Comparison of ENCODE assay signal across 17 cellular contexts in the genomic region with DNA sequence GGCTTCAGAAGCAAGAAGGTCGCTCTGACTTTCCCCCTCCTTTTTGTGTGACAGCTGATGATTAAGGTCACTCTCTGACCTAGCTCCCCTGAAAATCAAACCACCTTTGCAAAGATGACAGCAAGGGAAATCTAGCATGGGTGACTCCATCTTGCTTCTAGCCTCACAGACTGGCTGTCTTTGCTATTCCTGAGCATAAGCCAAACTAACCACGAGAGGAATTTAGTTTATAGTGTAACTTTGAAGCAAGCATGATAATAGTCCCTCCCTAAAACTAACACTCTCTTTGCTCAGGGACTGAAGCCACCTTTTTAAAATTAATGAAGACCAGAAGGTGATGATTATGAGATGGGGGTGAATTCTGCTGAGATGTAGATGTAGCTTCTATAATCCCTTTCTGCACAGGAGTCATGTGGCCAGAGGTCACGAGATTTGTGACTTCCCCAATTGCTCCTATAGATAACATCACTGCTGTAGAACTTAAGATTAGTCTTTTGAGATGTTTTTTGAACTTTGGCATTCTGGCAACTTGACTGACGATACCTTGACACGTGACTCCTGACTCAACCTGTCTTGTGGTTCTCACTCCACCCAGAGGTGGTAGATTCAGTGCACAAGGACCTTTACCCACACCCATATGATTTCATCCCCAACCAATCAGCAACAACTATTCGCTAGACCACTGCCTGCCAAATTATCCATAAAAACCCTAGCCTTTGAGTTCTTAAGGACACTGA. TPM values are rescaled to one million over a fixed set of nuclear protein-coding genes. Genes with fewer than 3 reads are reported as not detected.
DNase-seq lines count a peak whose midpoint lies in the region; ATAC-seq and TF ChIP-seq lines count a peak whose summit lies in the region.
"Had no signal": no experiment of that assay in that cellular context is flagged by ENCODE, and none has a peak within 500 bp of the region (broad histone marks: within the 10 kb centered on the region; RNA-seq: fewer than 3 reads in every experiment).

No MANE protein-coding gene starts in this region.

- in situ Hi-C loops in HAP-1 (cut with MboI; ENCODE audit: low sequenced_read_pairs): loop anchor here (25.0 kb wide), 1 partner anchor 394 kb away; no protein-coding TSS in a partner anchor

- 77 to 81% methylated on average over 6 of the region's 6 CpGs for WGBS in thyroid gland, 2 donors

- no peak overlapping the region for H3K4me3 Mint-ChIP-seq in activated T-helper 17 cell treated with anti-CD3 and anti-CD28 coated beads, Interleukin-2, amount 50 U/mL, for 72 hours

- no peak overlapping the region for H3K27ac Mint-ChIP-seq in activated T-helper 17 cell treated with anti-CD3 and anti-CD28 coated beads, Interleukin-2, amount 50 U/mL, for 72 hours

- no peaks in the 10 kb centered on the region for H3K36me3 Mint-ChIP-seq in activated T-helper 17 cell treated with anti-CD3 and anti-CD28 coated beads, Interleukin-2, amount 50 U/mL, for 72 hours (ENCODE audit: low read depth)

- no peaks in the 10 kb centered on the region for H3K4me1 Mint-ChIP-seq in activated T-helper 17 cell treated with anti-CD3 and anti-CD28 coated beads, Interleukin-2, amount 50 U/mL, for 72 hours

- H3K9me3 Mint-ChIP-seq in activated T-helper 17 cell treated with anti-CD3 and anti-CD28 coated beads, Interleukin-2, amount 50 U/mL, for 72 hours: no peaks in the 10 kb centered on the region

- H3K4me3 ChIP-seq in AG10803 (ENCODE audit: low read length) (no peak overlapping the region), thyroid gland (replicated peaks in 1 of 3) (no peak overlapping the region), HAP-1 (no peak overlapping the region)

- H3K4me1 ChIP-seq in thyroid gland (no peaks in the 10 kb centered on the region), HAP-1 (no peaks in the 10 kb centered on the region)

- H3K9me3 ChIP-seq in thyroid gland (no peaks in the 10 kb centered on the region), HAP-1 (no peaks in the 10 kb centered on the region)

- TF ChIP-seq POLR2A in thyroid gland (IDR thresholded peaks at IDR 0.05): no peak

- intact Hi-C loops in left colon (cut with DNase I, micrococcal nuclease) (no loop called here), thyroid gland (cut with DNase I) (no loop called here)

- H3K27me3 Mint-ChIP-seq in activated T-helper 17 cell treated with anti-CD3 and anti-CD28 coated beads, Interleukin-2, amount 50 U/mL, for 72 hours: peaks cover 12% of the 10 kb centered on the region

- DNase-seq in AG10803 (ENCODE audit: low read depth) (peak; percentile 34), EH (ENCODE audit: low read depth) (peak; percentile 39), left colon (no peak), thyroid gland (no peak), HCEC 1CT (no peak), HAP-1 (ENCODE audit: low spot score in 2 of 2) (no peak)
- DNase-seq: AML-193, Calu3, NCI-H1048, NCI-H146, NCI-H2081 treated with DMSO at 0.1 percent for 48 hours, NCI-H2227 treated with DMSO at 0.1 percent for 48 hours, NCI-H524 had no signal

- TF ChIP-seq CTCF in AG10803 (conservative IDR thresholded peaks at IDR 0.05; ENCODE audit: low read length) (no peak), thyroid gland (IDR thresholded peaks at IDR 0.05) (no peak)

- no peaks in the 10 kb centered on the region for H3K36me3 ChIP-seq in thyroid gland
- no peaks in the 10 kb centered on the region for H3K36me3 ChIP-seq in HAP-1 (replicated peaks)

- peak; percentile 53 for ATAC-seq in activated T-helper 17 cell treated with anti-CD3 and anti-CD28 coated beads, Interleukin-2, amount 50 U/mL, for 72 hours (replicated peaks)
- peak; percentile 80 for ATAC-seq in left colon
- ATAC-seq: HCT116, Panc1 had no signal

- no peaks in the 10 kb centered on the region for H3K27me3 ChIP-seq in thyroid gland
- no peaks in the 10 kb centered on the region for H3K27me3 ChIP-seq in HAP-1 (ENCODE audit: low read depth)

- H3K27ac ChIP-seq in thyroid gland: no peak overlapping the region
- H3K27ac ChIP-seq: HL-60 had no signal

RNA-seq across cellular contexts. Expression of gene PDE5A, which starts 14.9 kb away (rescaled TPM):
- total RNA-seq in activated T-helper 17 cell treated with anti-CD3 and anti-CD28 coated beads, Interleukin-2, amount 50 U/mL, for 72 hours: under 1 TPM; 0.58 to 0.65 TPM
- total RNA-seq in left colon: 10 to 100 TPM; 30.7 to 53.6 TPM
- total RNA-seq in thyroid gland: 10 to 100 TPM; 20.9 to 74.0 (median 30.2) TPM

Comparison
In these comparisons a context has a peak if more than half of its experiments do, and no peak if none do; other contexts are left out.
1. DNase-seq: peak in AG10803 (single experiment) and EH (single experiment); none in left colon (0 of 2), thyroid gland (0 of 2), HCEC 1CT (single experiment) and HAP-1 (0 of 2).
2. RNA of gene PDE5A, which starts 14.9 kb away (total RNA-seq): 30.7 to 53.6 TPM in left colon and 20.9 to 74.0 TPM in thyroid gland; 0.58 to 0.65 TPM in activated T-helper 17 cell treated with anti-CD3 and anti-CD28 coated beads, Interleukin-2, amount 50 U/mL, for 72 hours; every median in the first group is over 10 times any median in the second.